In the genomic region with DNA sequence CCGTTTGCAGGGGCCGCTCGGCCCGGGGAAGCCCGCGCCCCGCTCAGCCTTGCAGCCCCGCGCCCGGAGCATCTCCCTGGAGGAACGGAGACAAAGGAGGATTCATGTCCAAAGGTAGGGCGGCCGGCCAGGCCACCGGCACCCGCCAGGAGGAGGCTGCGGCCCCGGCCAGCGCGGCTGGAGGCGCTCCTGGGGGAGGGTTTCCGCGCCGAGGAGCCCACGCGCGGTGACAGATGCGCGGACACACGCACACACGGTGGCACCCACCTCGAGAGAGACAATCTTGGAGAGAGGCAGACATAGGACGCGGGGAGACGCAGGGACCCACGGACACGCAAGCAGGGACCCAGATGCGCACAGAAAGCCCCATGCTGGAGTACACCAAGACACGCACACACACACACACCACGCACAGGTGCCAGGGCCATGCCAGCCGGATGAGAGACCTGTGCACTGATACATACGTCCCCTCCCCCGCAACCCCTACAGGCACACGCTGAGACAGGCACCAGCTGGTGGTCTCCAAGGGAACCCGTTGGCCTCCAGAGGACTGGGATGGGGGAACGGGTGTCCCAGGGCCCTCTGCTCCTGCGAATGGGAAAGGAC, we compare ENCODE assay signal across 8 cellular contexts. TPM values are rescaled to one million over a fixed set of nuclear protein-coding genes. Genes with fewer than 3 reads are reported as not detected.
DNase-seq lines count a peak whose midpoint lies in the region; ATAC-seq and TF ChIP-seq lines count a peak whose summit lies in the region.

No MANE protein-coding gene starts in this region.

- TF ChIP-seq EP300 in esophagus muscularis mucosa (IDR thresholded peaks at IDR 0.05) = no peak

- H3K4me3 ChIP-seq in NT2/D1 (ENCODE audit: insufficient read length, low read depth) (peak overlapping the region; percentile 59), esophagus muscularis mucosa (peak overlapping the region; percentile 52 to 61 (median 53)), smooth muscle cell (peak overlapping the region; percentile 49)

- DNase-seq in NCI-H526 (lab: John Stamatoyannopoulos, UW) = peak; percentile 19 to 52
- no peak for DNase-seq in NCI-H526 treated with DMSO at 0.1 percent for 48 hours (lab: John Stamatoyannopoulos, UW)
- DNase-seq in NT2/D1 (ENCODE audit: low read depth, low spot score) = no peak
- DNase-seq in esophagus muscularis mucosa (ENCODE audit: extremely low spot score) = no peak
- no peak for DNase-seq in smooth muscle cell (lab: John Stamatoyannopoulos, UW; ENCODE audit: unreplicated experiment)

- H4K20me1 ChIP-seq in smooth muscle cell (ENCODE audit: low read depth) = no peaks in the 10 kb centered on the region

- no peak for TF ChIP-seq CTCF in esophagus muscularis mucosa (IDR thresholded peaks at IDR 0.05)
- no peak for TF ChIP-seq CTCF in smooth muscle cell (IDR thresholded peaks at IDR 0.05; ENCODE audit: borderline replicate concordance, insufficient read depth, poor library complexity, severe bottlenecking)

- H3K4me2 ChIP-seq in smooth muscle cell = peak overlapping the region; percentile 88

- ATAC-seq in GM19397 (IDR thresholded peaks at IDR 0.05; ENCODE audit: unreplicated experiment) = no peak
- ATAC-seq in GM19463 (IDR thresholded peaks at IDR 0.05; ENCODE audit: unreplicated experiment) = no peak
- ATAC-seq in GM18868 (IDR thresholded peaks at IDR 0.05; ENCODE audit: unreplicated experiment) = no peak

- intact Hi-C loops in esophagus muscularis mucosa (cut with DNase I) = no loop called here

- H3K9me3 ChIP-seq in NT2/D1 (ENCODE audit: insufficient read depth, low read length) (no peaks in the 10 kb centered on the region), esophagus muscularis mucosa (no peaks in the 10 kb centered on the region), smooth muscle cell (replicated peaks; ENCODE audit: low read depth) (no peaks in the 10 kb centered on the region)

- H3K4me1 ChIP-seq in NT2/D1 (ENCODE audit: insufficient read depth, insufficient read length) (peaks cover 6% of the 10 kb centered on the region), esophagus muscularis mucosa (peaks cover 9 to 16% (median 14%) of the 10 kb centered on the region in 4 donors), smooth muscle cell (ENCODE audit: low read depth) (peaks cover 4% of the 10 kb centered on the region)

- H3K27me3 ChIP-seq in NT2/D1 (ENCODE audit: insufficient read depth, insufficient read length) (peaks cover 43% of the 10 kb centered on the region), esophagus muscularis mucosa (peaks cover 0 to 71% (median 14%) of the 10 kb centered on the region in 4 donors), smooth muscle cell (ENCODE audit: low read depth) (peaks cover 35% of the 10 kb centered on the region)

- H2AFZ ChIP-seq in smooth muscle cell (ENCODE audit: low read depth) = peak overlapping the region; percentile 79

- no peaks in the 10 kb centered on the region for H3K79me2 ChIP-seq in smooth muscle cell (ENCODE audit: low read depth)

- H3K9ac ChIP-seq in NT2/D1 (ENCODE audit: insufficient read length, low read depth) (peak overlapping the region; percentile 79), smooth muscle cell (ENCODE audit: low read depth) (no peak overlapping the region)

- WGBS in esophagus muscularis mucosa = 2% methylated on average over 23 of the region's 46 CpGs
- WGBS in smooth muscle cell (ENCODE audit: low lambda C conversion rate) = 6% methylated on average over 39 of the region's 46 CpGs

- no peak for TF ChIP-seq POLR2A in esophagus muscularis mucosa (IDR thresholded peaks at IDR 0.05; ENCODE audit: low read depth)

- H3K36me3 ChIP-seq in NT2/D1 (ENCODE audit: insufficient read depth, insufficient read length, low read length) = no peaks in the 10 kb centered on the region
- no peaks in the 10 kb centered on the region for H3K36me3 ChIP-seq in esophagus muscularis mucosa
- H3K36me3 ChIP-seq in smooth muscle cell (ENCODE audit: low read depth) = no peaks in the 10 kb centered on the region

- H3K27ac ChIP-seq in esophagus muscularis mucosa (replicated peaks in 1 of 4) = no peak overlapping the region
- no peak overlapping the region for H3K27ac ChIP-seq in smooth muscle cell (ENCODE audit: low read depth)

- no peaks in the 10 kb centered on the region for H3F3A ChIP-seq in smooth muscle cell (ENCODE audit: low read depth)

RNA-seq across cellular contexts. Expression of gene SEPTIN3, which starts 7.8 kb away (rescaled TPM):
- under 1 TPM; under 0.01 to 0.50 (median 0.36) TPM for total RNA-seq in esophagus muscularis mucosa
- 0.99 and 1.3 TPM in 2 replicates for total RNA-seq in smooth muscle cell
- 0.65 and 1.1 TPM in 2 replicates for polyA plus RNA-seq in smooth muscle cell

RNA-seq across cellular contexts. Expression of gene WBP2NL, which starts 21.5 kb away (rescaled TPM):
- total RNA-seq in esophagus muscularis mucosa (1 to 10 TPM in 1 of 4 donors, under 1 TPM in 2, not detected in 1; 0.33 to 1.0 (median 0.45) TPM), smooth muscle cell (not detected in 2 replicates)
- polyA plus RNA-seq in smooth muscle cell = 0.10 and 0.26 TPM in 2 replicates

RNA-seq across cellular contexts. Expression of gene CENPM, which starts 30.1 kb away (rescaled TPM):
- total RNA-seq in esophagus muscularis mucosa (not detected), smooth muscle cell (3.5 and 5.6 TPM in 2 replicates)
- 13.5 and 16.0 TPM in 2 replicates for polyA plus RNA-seq in smooth muscle cell

RNA-seq across cellular contexts. Expression of gene TNFRSF13C, which starts 50.5 kb away (rescaled TPM):
- total RNA-seq in esophagus muscularis mucosa = under 1 TPM in 2 of 4 donors, not detected in 2; 0.17 to 0.33 TPM
- total RNA-seq in smooth muscle cell = not detected in 2 replicates
- 0.15 and 0.37 TPM in 2 replicates for polyA plus RNA-seq in smooth muscle cell

Comparison
In these comparisons a context has a peak if more than half of its experiments do, and no peak if none do; other contexts are left out.
1. DNase-seq: peak in NCI-H526 (2 of 2); none in NCI-H526 treated with DMSO at 0.1 percent for 48 hours (single experiment), NT2/D1 (single experiment), esophagus muscularis mucosa (single experiment) and smooth muscle cell (single experiment).
2. Peak in every context shown above with its lines, with median percentiles within 50 percentile points of each other: H3K4me3 ChIP-seq.